Comparison of ENCODE assay signal across 1 cellular context in the genomic region with DNA sequence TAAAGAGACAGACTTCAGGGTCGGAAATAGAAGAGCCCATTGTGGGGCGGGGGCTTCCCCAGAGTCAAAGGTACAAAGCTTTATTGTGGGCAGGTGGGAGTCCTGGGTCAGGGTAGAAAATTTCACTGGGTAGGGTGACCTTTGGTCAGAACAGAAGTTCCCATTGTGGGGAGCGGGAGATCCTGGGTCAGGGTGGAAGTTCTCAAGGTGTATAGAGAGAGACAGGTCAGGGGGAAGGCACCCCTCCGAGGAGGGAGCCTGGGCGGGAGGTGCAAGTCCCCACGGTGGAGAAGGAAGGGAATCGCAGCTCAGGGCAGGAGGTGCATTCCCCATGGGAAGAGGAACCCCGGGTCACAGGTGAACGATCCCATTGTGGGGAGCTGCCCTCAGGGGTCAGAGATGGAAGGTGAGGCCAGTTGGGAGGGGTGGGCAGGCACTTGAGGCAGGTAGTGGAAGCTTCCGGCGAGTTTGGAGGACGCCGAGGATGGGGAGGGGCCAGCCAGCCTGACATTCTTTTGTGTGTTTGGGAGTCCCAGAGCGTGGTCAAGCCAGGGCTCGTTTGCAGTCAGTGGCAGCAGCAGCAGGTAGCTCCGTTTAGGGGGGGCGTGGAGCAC.
TF ChIP-seq lines count a peak whose summit lies in the region.

No MANE protein-coding gene starts in this region.

TF ChIP-seq in GM23338, 12 proteins besides CTCF, POLR2A, EP300 and RAD21 (continued from another document):
- TF ChIP-seq, protein P1, sequence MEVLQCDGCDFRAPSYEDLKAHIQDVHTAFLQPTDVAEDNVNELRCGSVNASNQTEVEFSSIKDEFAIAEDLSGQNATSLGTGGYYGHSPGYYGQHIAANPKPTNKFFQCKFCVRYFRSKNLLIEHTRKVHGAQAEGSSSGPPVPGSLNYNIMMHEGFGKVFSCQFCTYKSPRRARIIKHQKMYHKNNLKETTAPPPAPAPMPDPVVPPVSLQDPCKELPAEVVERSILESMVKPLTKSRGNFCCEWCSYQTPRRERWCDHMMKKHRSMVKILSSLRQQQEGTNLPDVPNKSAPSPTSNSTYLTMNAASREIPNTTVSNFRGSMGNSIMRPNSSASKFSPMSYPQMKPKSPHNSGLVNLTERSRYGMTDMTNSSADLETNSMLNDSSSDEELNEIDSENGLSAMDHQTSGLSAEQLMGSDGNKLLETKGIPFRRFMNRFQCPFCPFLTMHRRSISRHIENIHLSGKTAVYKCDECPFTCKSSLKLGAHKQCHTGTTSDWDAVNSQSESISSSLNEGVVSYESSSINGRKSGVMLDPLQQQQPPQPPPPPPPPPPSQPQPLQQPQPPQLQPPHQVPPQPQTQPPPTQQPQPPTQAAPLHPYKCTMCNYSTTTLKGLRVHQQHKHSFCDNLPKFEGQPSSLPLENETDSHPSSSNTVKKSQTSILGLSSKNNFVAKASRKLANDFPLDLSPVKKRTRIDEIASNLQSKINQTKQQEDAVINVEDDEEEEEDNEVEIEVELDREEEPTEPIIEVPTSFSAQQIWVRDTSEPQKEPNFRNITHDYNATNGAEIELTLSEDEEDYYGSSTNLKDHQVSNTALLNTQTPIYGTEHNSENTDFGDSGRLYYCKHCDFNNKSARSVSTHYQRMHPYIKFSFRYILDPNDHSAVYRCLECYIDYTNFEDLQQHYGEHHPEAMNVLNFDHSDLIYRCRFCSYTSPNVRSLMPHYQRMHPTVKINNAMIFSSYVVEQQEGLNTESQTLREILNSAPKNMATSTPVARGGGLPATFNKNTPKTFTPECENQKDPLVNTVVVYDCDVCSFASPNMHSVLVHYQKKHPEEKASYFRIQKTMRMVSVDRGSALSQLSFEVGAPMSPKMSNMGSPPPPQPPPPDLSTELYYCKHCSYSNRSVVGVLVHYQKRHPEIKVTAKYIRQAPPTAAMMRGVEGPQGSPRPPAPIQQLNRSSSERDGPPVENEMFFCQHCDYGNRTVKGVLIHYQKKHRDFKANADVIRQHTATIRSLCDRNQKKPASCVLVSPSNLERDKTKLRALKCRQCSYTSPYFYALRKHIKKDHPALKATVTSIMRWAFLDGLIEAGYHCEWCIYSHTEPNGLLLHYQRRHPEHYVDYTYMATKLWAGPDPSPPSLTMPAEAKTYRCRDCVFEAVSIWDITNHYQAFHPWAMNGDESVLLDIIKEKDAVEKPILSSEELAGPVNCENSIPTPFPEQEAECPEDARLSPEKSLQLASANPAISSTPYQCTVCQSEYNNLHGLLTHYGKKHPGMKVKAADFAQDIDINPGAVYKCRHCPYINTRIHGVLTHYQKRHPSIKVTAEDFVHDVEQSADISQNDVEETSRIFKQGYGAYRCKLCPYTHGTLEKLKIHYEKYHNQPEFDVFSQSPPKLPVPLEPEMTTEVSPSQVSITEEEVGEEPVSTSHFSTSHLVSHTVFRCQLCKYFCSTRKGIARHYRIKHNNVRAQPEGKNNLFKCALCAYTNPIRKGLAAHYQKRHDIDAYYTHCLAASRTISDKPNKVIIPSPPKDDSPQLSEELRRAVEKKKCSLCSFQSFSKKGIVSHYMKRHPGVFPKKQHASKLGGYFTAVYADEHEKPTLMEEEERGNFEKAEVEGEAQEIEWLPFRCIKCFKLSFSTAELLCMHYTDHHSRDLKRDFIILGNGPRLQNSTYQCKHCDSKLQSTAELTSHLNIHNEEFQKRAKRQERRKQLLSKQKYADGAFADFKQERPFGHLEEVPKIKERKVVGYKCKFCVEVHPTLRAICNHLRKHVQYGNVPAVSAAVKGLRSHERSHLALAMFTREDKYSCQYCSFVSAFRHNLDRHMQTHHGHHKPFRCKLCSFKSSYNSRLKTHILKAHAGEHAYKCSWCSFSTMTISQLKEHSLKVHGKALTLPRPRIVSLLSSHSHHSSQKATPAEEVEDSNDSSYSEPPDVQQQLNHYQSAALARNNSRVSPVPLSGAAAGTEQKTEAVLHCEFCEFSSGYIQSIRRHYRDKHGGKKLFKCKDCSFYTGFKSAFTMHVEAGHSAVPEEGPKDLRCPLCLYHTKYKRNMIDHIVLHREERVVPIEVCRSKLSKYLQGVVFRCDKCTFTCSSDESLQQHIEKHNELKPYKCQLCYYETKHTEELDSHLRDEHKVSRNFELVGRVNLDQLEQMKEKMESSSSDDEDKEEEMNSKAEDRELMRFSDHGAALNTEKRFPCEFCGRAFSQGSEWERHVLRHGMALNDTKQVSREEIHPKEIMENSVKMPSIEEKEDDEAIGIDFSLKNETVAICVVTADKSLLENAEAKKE (CRISPR knock-in tag; IDR thresholded peaks at IDR 0.05), result no peak
- TF ChIP-seq NANOG (IDR thresholded peaks at IDR 0.05; ENCODE audit: borderline replicate concordance), result no peak
- TF ChIP-seq, protein P2, sequence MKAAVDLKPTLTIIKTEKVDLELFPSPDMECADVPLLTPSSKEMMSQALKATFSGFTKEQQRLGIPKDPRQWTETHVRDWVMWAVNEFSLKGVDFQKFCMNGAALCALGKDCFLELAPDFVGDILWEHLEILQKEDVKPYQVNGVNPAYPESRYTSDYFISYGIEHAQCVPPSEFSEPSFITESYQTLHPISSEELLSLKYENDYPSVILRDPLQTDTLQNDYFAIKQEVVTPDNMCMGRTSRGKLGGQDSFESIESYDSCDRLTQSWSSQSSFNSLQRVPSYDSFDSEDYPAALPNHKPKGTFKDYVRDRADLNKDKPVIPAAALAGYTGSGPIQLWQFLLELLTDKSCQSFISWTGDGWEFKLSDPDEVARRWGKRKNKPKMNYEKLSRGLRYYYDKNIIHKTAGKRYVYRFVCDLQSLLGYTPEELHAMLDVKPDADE (IDR thresholded peaks at IDR 0.05), result no peak
- TF ChIP-seq CREB1 (CRISPR knock-in tag; IDR thresholded peaks at IDR 0.05; ENCODE audit: low read depth), result no peak
- TF ChIP-seq JUNB (IDR thresholded peaks at IDR 0.05; ENCODE audit: unreplicated experiment), result no peak
TF ChIP-seq in GM23338: peak in this region for 0.
